Comparison of ENCODE assay signal across 8 cellular contexts in the genomic region with DNA sequence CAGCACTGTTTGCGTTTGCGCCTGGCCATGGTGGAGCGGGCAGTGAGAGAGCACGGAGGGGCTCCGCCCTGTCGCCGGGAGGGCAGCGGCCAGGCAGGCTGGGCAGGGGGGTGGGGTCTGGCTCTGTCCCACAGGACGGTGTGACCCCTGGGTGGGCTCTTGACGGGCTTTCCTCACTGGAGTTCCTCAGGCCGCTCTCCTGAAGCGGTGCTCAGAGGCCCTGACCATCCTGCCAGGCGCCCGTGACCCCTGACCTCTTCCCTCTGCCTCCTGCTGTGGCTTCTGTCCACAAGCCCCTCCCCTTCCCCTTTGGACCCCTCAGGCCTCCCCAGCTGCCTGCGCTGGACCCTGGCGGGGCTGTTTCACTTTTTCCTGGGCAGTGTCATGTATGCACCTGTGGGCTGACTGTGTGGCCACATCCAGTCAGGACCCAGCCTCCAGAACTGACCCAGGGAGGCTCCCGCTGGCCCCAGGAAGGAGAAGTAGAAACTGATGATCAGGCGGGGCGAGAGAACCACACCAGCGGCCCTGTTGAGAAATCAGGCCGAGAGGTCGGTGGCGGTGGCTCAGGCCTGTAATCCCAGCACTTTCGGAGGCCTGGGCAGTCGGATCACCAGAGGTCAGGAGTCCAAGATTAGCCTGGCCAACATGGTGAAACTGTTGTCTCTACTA. TPM values are rescaled to one million over a fixed set of nuclear protein-coding genes. Genes with fewer than 3 reads are reported as not detected.
DNase-seq lines count a peak whose midpoint lies in the region; ATAC-seq and TF ChIP-seq lines count a peak whose summit lies in the region.

No MANE protein-coding gene starts in this region.

- H3K9me3 ChIP-seq in liver (ENCODE audit: control insufficient read depth in 4 of 4, low read length in 3 of 4): no peaks in the 10 kb centered on the region

- DNase-seq in 8988T: peak; percentile 21
- peak; percentile 94 for DNase-seq in HuH-7.5 (ENCODE audit: low spot score)
- DNase-seq in brain microvascular endothelial cell: no peak
- no peak for DNase-seq in type B pancreatic cell (ENCODE audit: extremely low spot score, unreplicated experiment)
- no peak for DNase-seq in OCI-M2 (lab: John Stamatoyannopoulos, UW; ENCODE audit: unreplicated experiment)

- no peak for ATAC-seq in GM21825 (IDR thresholded peaks at IDR 0.05; ENCODE audit: unreplicated experiment)
- no peak for ATAC-seq in GM19467 (IDR thresholded peaks at IDR 0.05; ENCODE audit: unreplicated experiment)

- H3K27ac Mint-ChIP-seq in type B pancreatic cell: peak overlapping the region; percentile 43

- WGBS in liver: 8% methylated on average over 25 of the region's 25 CpGs

- H3K9ac ChIP-seq in liver (ENCODE audit: low read depth in 1 of 2, low read length in 2 of 2): peak overlapping the region; percentile 71 to 83

- H3K36me3 Mint-ChIP-seq in type B pancreatic cell: no peaks in the 10 kb centered on the region

- peak overlapping the region; percentile 13 for H3K27ac ChIP-seq in brain microvascular endothelial cell
- H3K27ac ChIP-seq in liver (ENCODE audit: low read depth in 1 of 2, low read length in 2 of 2): peak overlapping the region; percentile 96

- peaks cover 13% of the 10 kb centered on the region for H3K4me1 Mint-ChIP-seq in type B pancreatic cell (ENCODE audit: unreplicated experiment)

- TF ChIP-seq CTCF in brain microvascular endothelial cell (IDR thresholded peaks at IDR 0.05; ENCODE audit: low read depth, low read length, missing control alignments) (no peak), liver (IDR thresholded peaks at IDR 0.05; ENCODE audit: low read depth, low read length, missing input control) (no peak), type B pancreatic cell (conservative IDR thresholded peaks at IDR 0.05) (no peak)

- peaks cover 3% of the 10 kb centered on the region for H3K27me3 Mint-ChIP-seq in type B pancreatic cell

- no peaks in the 10 kb centered on the region for H3K9me3 Mint-ChIP-seq in type B pancreatic cell

- in situ Hi-C loops in brain microvascular endothelial cell (cut with HindIII; ENCODE audit: low pct_ligation_motif_present, low sequenced_read_pairs): no loop called here

- TF ChIP-seq RAD21 in liver (IDR thresholded peaks at IDR 0.05): peak; percentile 26 to 29

- H3K4me3 ChIP-seq in brain microvascular endothelial cell (ENCODE audit: low read depth, low read length) (peak overlapping the region; percentile 80), liver (ENCODE audit: low read depth in 1 of 3, low read length in 3 of 3) (peak overlapping the region; percentile 62 to 94 (median 82))

- H3K36me3 ChIP-seq in brain microvascular endothelial cell (replicated peaks) (peaks cover 19% of the 10 kb centered on the region), liver (ENCODE audit: control insufficient read depth in 4 of 4, insufficient read depth in 3 of 4, low read depth in 1 of 4, low read length in 3 of 4) (peaks cover 14 to 33% (median 25%) of the 10 kb centered on the region in 4 donors)

- H3K27me3 ChIP-seq in brain microvascular endothelial cell (replicated peaks) (no peaks in the 10 kb centered on the region), liver (ENCODE audit: control insufficient read depth in 4 of 4, insufficient read depth in 4 of 4, low read length in 3 of 4) (no peaks in the 10 kb centered on the region)

- peak overlapping the region; percentile 82 for H3K4me3 Mint-ChIP-seq in type B pancreatic cell

- H3K4me1 ChIP-seq in liver (ENCODE audit: control insufficient read depth in 4 of 4, insufficient read depth in 4 of 4, low read length in 3 of 4): peaks cover 17 to 46% (median 30%) of the 10 kb centered on the region in 4 donors

TF ChIP-seq in liver, 16 proteins besides CTCF, POLR2A, EP300 and RAD21:
- TF ChIP-seq, protein P1, sequence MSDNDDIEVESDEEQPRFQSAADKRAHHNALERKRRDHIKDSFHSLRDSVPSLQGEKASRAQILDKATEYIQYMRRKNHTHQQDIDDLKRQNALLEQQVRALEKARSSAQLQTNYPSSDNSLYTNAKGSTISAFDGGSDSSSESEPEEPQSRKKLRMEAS (IDR thresholded peaks at IDR 0.05): peak; percentile 88
- TF ChIP-seq YY1 (IDR thresholded peaks at IDR 0.05) (no peak), GABPA (IDR thresholded peaks at IDR 0.05 in 1 of 2, conservative IDR thresholded peaks at IDR 0.05 in 1 of 2) (peak in 1 of 2 donors; percentile 48), FOXA1 (IDR thresholded peaks at IDR 0.05) (peak; percentile 48), EGR1 (IDR thresholded peaks at IDR 0.05; ENCODE audit: low read depth in 2 of 2) (peak in 1 of 2 donors; percentile 26), HNF4G (IDR thresholded peaks at IDR 0.05) (peak; percentile 66), SP1 (IDR thresholded peaks at IDR 0.05) (peak; percentile 93), NR2F2 (IDR thresholded peaks at IDR 0.05) (peak; percentile 89), RXRA (IDR thresholded peaks at IDR 0.05) (peak; percentile 83 to 90), HNF4A (conservative IDR thresholded peaks at IDR 0.05) (peak; percentile 92 to 94), TAF1 (conservative IDR thresholded peaks at IDR 0.05) (no peak), FOXA2 (IDR thresholded peaks at IDR 0.05) (no peak), JUND (IDR thresholded peaks at IDR 0.05) (peak in 1 of 2 donors; percentile 53)
- TF ChIP-seq, protein P2, sequence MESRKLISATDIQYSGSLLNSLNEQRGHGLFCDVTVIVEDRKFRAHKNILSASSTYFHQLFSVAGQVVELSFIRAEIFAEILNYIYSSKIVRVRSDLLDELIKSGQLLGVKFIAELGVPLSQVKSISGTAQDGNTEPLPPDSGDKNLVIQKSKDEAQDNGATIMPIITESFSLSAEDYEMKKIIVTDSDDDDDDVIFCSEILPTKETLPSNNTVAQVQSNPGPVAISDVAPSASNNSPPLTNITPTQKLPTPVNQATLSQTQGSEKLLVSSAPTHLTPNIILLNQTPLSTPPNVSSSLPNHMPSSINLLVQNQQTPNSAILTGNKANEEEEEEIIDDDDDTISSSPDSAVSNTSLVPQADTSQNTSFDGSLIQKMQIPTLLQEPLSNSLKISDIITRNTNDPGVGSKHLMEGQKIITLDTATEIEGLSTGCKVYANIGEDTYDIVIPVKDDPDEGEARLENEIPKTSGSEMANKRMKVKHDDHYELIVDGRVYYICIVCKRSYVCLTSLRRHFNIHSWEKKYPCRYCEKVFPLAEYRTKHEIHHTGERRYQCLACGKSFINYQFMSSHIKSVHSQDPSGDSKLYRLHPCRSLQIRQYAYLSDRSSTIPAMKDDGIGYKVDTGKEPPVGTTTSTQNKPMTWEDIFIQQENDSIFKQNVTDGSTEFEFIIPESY (IDR thresholded peaks at IDR 0.05): peak; percentile 87
- TF ChIP-seq, protein P3, sequence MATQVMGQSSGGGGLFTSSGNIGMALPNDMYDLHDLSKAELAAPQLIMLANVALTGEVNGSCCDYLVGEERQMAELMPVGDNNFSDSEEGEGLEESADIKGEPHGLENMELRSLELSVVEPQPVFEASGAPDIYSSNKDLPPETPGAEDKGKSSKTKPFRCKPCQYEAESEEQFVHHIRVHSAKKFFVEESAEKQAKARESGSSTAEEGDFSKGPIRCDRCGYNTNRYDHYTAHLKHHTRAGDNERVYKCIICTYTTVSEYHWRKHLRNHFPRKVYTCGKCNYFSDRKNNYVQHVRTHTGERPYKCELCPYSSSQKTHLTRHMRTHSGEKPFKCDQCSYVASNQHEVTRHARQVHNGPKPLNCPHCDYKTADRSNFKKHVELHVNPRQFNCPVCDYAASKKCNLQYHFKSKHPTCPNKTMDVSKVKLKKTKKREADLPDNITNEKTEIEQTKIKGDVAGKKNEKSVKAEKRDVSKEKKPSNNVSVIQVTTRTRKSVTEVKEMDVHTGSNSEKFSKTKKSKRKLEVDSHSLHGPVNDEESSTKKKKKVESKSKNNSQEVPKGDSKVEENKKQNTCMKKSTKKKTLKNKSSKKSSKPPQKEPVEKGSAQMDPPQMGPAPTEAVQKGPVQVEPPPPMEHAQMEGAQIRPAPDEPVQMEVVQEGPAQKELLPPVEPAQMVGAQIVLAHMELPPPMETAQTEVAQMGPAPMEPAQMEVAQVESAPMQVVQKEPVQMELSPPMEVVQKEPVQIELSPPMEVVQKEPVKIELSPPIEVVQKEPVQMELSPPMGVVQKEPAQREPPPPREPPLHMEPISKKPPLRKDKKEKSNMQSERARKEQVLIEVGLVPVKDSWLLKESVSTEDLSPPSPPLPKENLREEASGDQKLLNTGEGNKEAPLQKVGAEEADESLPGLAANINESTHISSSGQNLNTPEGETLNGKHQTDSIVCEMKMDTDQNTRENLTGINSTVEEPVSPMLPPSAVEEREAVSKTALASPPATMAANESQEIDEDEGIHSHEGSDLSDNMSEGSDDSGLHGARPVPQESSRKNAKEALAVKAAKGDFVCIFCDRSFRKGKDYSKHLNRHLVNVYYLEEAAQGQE (IDR thresholded peaks at IDR 0.05): peak; percentile 57
- TF ChIP-seq, protein P4, sequence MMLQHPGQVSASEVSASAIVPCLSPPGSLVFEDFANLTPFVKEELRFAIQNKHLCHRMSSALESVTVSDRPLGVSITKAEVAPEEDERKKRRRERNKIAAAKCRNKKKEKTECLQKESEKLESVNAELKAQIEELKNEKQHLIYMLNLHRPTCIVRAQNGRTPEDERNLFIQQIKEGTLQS (IDR thresholded peaks at IDR 0.05): no peak

RNA-seq across cellular contexts. Expression of a gene that starts 1.2 kb away (rescaled TPM):
- total RNA-seq in liver (10 to 100 TPM; 22.8 to 59.4 TPM), type B pancreatic cell (ENCODE audit: low replicate concordance) (42.8 and 49.6 TPM in 2 replicates)
- 10 to 100 TPM in 1 of 2 donors, 1 to 10 TPM in 1; 5.9 to 35.9 TPM for polyA plus RNA-seq in liver

RNA-seq across cellular contexts. Expression of a gene that starts 9.6 kb away (rescaled TPM):
- total RNA-seq in liver (1 to 10 TPM; 4.5 to 6.6 TPM), type B pancreatic cell (ENCODE audit: low replicate concordance) (8.4 and 14.6 TPM in 2 replicates)
- 1 to 10 TPM; 5.2 to 6.8 TPM for polyA plus RNA-seq in liver

RNA-seq across cellular contexts. Expression of a gene that starts 11.0 kb away (rescaled TPM):
- total RNA-seq in liver (under 1 TPM; 0.92 to 0.98 TPM), type B pancreatic cell (ENCODE audit: low replicate concordance) (8.8 and 21.2 TPM in 2 replicates)
- polyA plus RNA-seq in liver: 1 to 10 TPM; 1.2 to 2.0 TPM

RNA-seq across cellular contexts. Expression of a gene that starts 55.8 kb away (rescaled TPM):
- 1 to 10 TPM; 2.0 to 3.8 TPM for total RNA-seq in liver
- polyA plus RNA-seq in liver: 1 to 10 TPM in 1 of 2 donors, under 1 TPM in 1; 0.79 to 2.4 TPM
- total RNA-seq in type B pancreatic cell (ENCODE audit: low replicate concordance): 6.1 and 11.8 TPM in 2 replicates

Comparison
In these comparisons a context has a peak if more than half of its experiments do, and no peak if none do; other contexts are left out.
1. DNase-seq: peak in 8988T (single experiment) and HuH-7.5 (single experiment); none in brain microvascular endothelial cell (single experiment), type B pancreatic cell (single experiment) and OCI-M2 (single experiment).